ENCODE assay signal across 28 cellular contexts in genomic region chr12:5655120-5655519, GRCh38.
"Had no signal": no experiment of that assay in that cellular context is flagged by ENCODE, and none has a peak within 500 bp of the region (broad histone marks: within the 10 kb centered on the region; RNA-seq: fewer than 3 reads in every experiment).

No MANE protein-coding gene starts in this region.

- H3K36me3 ChIP-seq: colonic mucosa, esophagus muscularis mucosa, esophagus squamous epithelium, gastrocnemius medialis, gastroesophageal sphincter, heart left ventricle, heart right ventricle had no signal

- H3K27ac ChIP-seq: colonic mucosa, coronary artery, dorsolateral prefrontal cortex, epithelial cell of prostate, esophagus muscularis mucosa, esophagus squamous epithelium, foreskin keratinocyte, gastrocnemius medialis, gastroesophageal sphincter, heart left ventricle, heart right ventricle had no signal

- H3K4me3 ChIP-seq: colonic mucosa, coronary artery, dorsolateral prefrontal cortex, esophagus muscularis mucosa, esophagus squamous epithelium, gastrocnemius medialis, gastroesophageal sphincter, heart left ventricle, heart right ventricle had no signal

- DNase-seq: colonic mucosa; cortex of kidney; dermis blood vessel endothelial cell; dorsolateral prefrontal cortex; effector CD4-positive, alpha-beta T cell; effector CD8-positive, alpha-beta T cell; effector memory CD4-positive, alpha-beta T cell; effector memory CD8-positive, alpha-beta T cell; endodermal cell; erythroblast; esophagus squamous epithelium; foreskin fibroblast; foreskin keratinocyte; foreskin melanocyte; gastrocnemius medialis; glutamatergic neuron; head of caudate nucleus; heart left ventricle; heart right ventricle had no signal

- H3K9me3 ChIP-seq: colonic mucosa, esophagus muscularis mucosa, esophagus squamous epithelium, gastrocnemius medialis, heart left ventricle had no signal

- FAIRE-seq: colon, endometrium, endothelial cell of umbilical vein, frontal cortex had no signal

- ATAC-seq: effector memory CD8-positive, alpha-beta T cell; esophagus mucosa; foreskin keratinocyte; gastrocnemius medialis; gastroesophageal sphincter; heart right ventricle had no signal

- H3K27me3 ChIP-seq: colonic mucosa, esophagus muscularis mucosa, esophagus squamous epithelium, foreskin keratinocyte, gastrocnemius medialis had no signal

- H3K4me1 ChIP-seq: colonic mucosa, esophagus muscularis mucosa, esophagus squamous epithelium, foreskin keratinocyte, gastrocnemius medialis, gastroesophageal sphincter had no signal
